1 cellular context compared by ENCODE assay signal in genomic region chr12:54379401-54380201, GRCh38.
TF ChIP-seq lines count a peak whose summit lies in the region.

No MANE protein-coding gene starts in this region.

TF ChIP-seq in H1, 55 proteins besides CTCF, POLR2A, EP300 and RAD21:
- no peak for TF ChIP-seq CBX8 (IDR thresholded peaks at IDR 0.05; ENCODE audit: borderline replicate concordance, low read depth, low read length)
- peak in 1 of 2 experiments; percentile 81; a peak in 1 of 4 replicates for TF ChIP-seq SIN3A (conservative IDR thresholded peaks at IDR 0.05 in 1 of 2, IDR thresholded peaks at IDR 0.05 in 1 of 2; ENCODE audit: low read depth in 1 of 2, low read length in 2 of 2)
- no peak for TF ChIP-seq SAP30 (IDR thresholded peaks at IDR 0.05; ENCODE audit: insufficient read depth, insufficient replicate concordance, low read length)
- 0 out of 2 replicates have a peak, but pooled peaks have one; percentile 12 for TF ChIP-seq TEAD4 (IDR thresholded peaks at IDR 0.05; ENCODE audit: low read depth, low read length)
- no peak for TF ChIP-seq BRCA1 (IDR thresholded peaks at IDR 0.05; ENCODE audit: low read depth, low read length)
- 0 out of 4 replicates have a peak, but pooled peaks of 1 of the 2 experiments have one; percentile 79 for TF ChIP-seq HDAC2 (IDR thresholded peaks at IDR 0.05; ENCODE audit: borderline replicate concordance in 1 of 2, low read depth in 2 of 2, low read length in 2 of 2)
- peak; percentile 69 for TF ChIP-seq CREB1 (IDR thresholded peaks at IDR 0.05)
- TF ChIP-seq EZH2 (IDR thresholded peaks at IDR 0.05; ENCODE audit: low read depth, low read length, severe bottlenecking) = no peak
- TF ChIP-seq RXRA (IDR thresholded peaks at IDR 0.05; ENCODE audit: insufficient read depth, low read depth, low read length) = 0 out of 2 replicates have a peak, but pooled peaks have one; percentile 65
- TF ChIP-seq GTF2F1 (IDR thresholded peaks at IDR 0.05; ENCODE audit: borderline replicate concordance, low read depth, low read length) = peak; percentile 28; the same call in 1 of the 2 replicates
- TF ChIP-seq PHF8 (conservative IDR thresholded peaks at IDR 0.05; ENCODE audit: low read depth, low read length) = no peak
- no peak for TF ChIP-seq KDM5A (IDR thresholded peaks at IDR 0.05; ENCODE audit: low read length)
- peak; percentile 66; the same call in 1 of the 2 replicates for TF ChIP-seq JUND (IDR thresholded peaks at IDR 0.05; ENCODE audit: low read length)
- TF ChIP-seq ZNF274 (IDR thresholded peaks at IDR 0.05; ENCODE audit: borderline replicate concordance, extremely low read depth, low read length) = no peak
- TF ChIP-seq POLR2AphosphoS5 (IDR thresholded peaks at IDR 0.05; ENCODE audit: low read depth, low read length) = no peak
- 0 out of 2 replicates have a peak, but pooled peaks have one; percentile 16 for TF ChIP-seq CEBPB (IDR thresholded peaks at IDR 0.05; ENCODE audit: low read depth, low read length)
- TF ChIP-seq KDM1A (IDR thresholded peaks at IDR 0.05; ENCODE audit: borderline replicate concordance, low read length) = no peak
- no peak for TF ChIP-seq CHD1 (IDR thresholded peaks at IDR 0.05; ENCODE audit: low read depth, low read length)
- TF ChIP-seq CHD7 (IDR thresholded peaks at IDR 0.05; ENCODE audit: insufficient replicate concordance, low read length) = no peak
- 0 out of 2 replicates have a peak, but pooled peaks have one; percentile 34 for TF ChIP-seq E2F6 (IDR thresholded peaks at IDR 0.05)
- TF ChIP-seq KDM4A (IDR thresholded peaks at IDR 0.05; ENCODE audit: low read depth, low read length, severe bottlenecking) = no peak
- peak; percentile 83 for TF ChIP-seq MAX (IDR thresholded peaks at IDR 0.05)
- no peak; the same call in 1 of the 2 replicates for TF ChIP-seq GABPA (IDR thresholded peaks at IDR 0.05; ENCODE audit: borderline replicate concordance, insufficient read depth, low read length)
- TF ChIP-seq TCF12 (IDR thresholded peaks at IDR 0.05; ENCODE audit: low read depth, low read length) = 0 out of 2 replicates have a peak, but pooled peaks have one; percentile 66
- TF ChIP-seq JUN (IDR thresholded peaks at IDR 0.05; ENCODE audit: low read depth, low read length) = no peak
- no peak for TF ChIP-seq SP4 (IDR thresholded peaks at IDR 0.05; ENCODE audit: low read length)
- TF ChIP-seq NRF1 (IDR thresholded peaks at IDR 0.05; ENCODE audit: low read depth, low read length) = no peak
- no peak for TF ChIP-seq FOSL1 (IDR thresholded peaks at IDR 0.05; ENCODE audit: insufficient read depth, low read depth, low read length)
- no peak for TF ChIP-seq RBBP5 (IDR thresholded peaks at IDR 0.05; ENCODE audit: borderline replicate concordance, low read depth, low read length)
- no peak for TF ChIP-seq SIRT6 (IDR thresholded peaks at IDR 0.05; ENCODE audit: low read length)
- peak; percentile 51; the same call in 1 of the 2 replicates for TF ChIP-seq YY1 (IDR thresholded peaks at IDR 0.05; ENCODE audit: low read depth, low read length)
- TF ChIP-seq CBX5 (IDR thresholded peaks at IDR 0.05; ENCODE audit: low read depth, low read length) = no peak
- peak; percentile 46; the same call in 1 of the 2 replicates for TF ChIP-seq EGR1 (IDR thresholded peaks at IDR 0.05; ENCODE audit: borderline replicate concordance, low read depth, low read length)
- no peak for TF ChIP-seq ATF2 (IDR thresholded peaks at IDR 0.05; ENCODE audit: low read length)
- TF ChIP-seq RNF2 (IDR thresholded peaks at IDR 0.05; ENCODE audit: borderline replicate concordance, low read depth, low read length, missing control alignments, poor library complexity, severe bottlenecking) = no peak
- no peak for TF ChIP-seq USF2 (IDR thresholded peaks at IDR 0.05; ENCODE audit: low read length)
- peak; percentile 84 for TF ChIP-seq TAF7 (optimal IDR thresholded peaks at IDR 0.05; ENCODE audit: borderline replicate concordance, low read depth, low read length)
- TF ChIP-seq NANOG (IDR thresholded peaks at IDR 0.05; ENCODE audit: insufficient read depth, low read depth, low read length, poor library complexity, severe bottlenecking) = no peak
- TF ChIP-seq ATF3 (IDR thresholded peaks at IDR 0.05; ENCODE audit: insufficient read depth, low read depth, low read length) = peak; percentile 82
- TF ChIP-seq SRF (IDR thresholded peaks at IDR 0.05; ENCODE audit: low read depth, low read length) = peak; percentile 26; the same call in 1 of the 2 replicates
- TF ChIP-seq BACH1 (IDR thresholded peaks at IDR 0.05; ENCODE audit: low read length) = no peak
- 0 out of 2 replicates have a peak, but pooled peaks have one; percentile 33 for TF ChIP-seq CHD2 (IDR thresholded peaks at IDR 0.05; ENCODE audit: low read length)
- no peak for TF ChIP-seq HDAC6 (IDR thresholded peaks at IDR 0.05; ENCODE audit: low read depth, low read length)
- no peak for TF ChIP-seq MAFK (IDR thresholded peaks at IDR 0.05; ENCODE audit: low read depth, low read length)
- no peak for TF ChIP-seq SIX5 (IDR thresholded peaks at IDR 0.05; ENCODE audit: low read depth, low read length)
- no peak for TF ChIP-seq CTBP2 (IDR thresholded peaks at IDR 0.05; ENCODE audit: borderline replicate concordance, insufficient read depth, insufficient read length, low read length)
- no peak for TF ChIP-seq SP2 (IDR thresholded peaks at IDR 0.05; ENCODE audit: low read length)
- no peak for TF ChIP-seq ASH2L (IDR thresholded peaks at IDR 0.05; ENCODE audit: low read length)
- TF ChIP-seq SUZ12 (IDR thresholded peaks at IDR 0.05; ENCODE audit: low read length) = no peak
- TF ChIP-seq TAF1 (IDR thresholded peaks at IDR 0.05; ENCODE audit: low read depth, low read length) = no peak
- TF ChIP-seq RFX5 (IDR thresholded peaks at IDR 0.05; ENCODE audit: borderline replicate concordance, low read depth, low read length) = no peak
- TF ChIP-seq SP1 (IDR thresholded peaks at IDR 0.05; ENCODE audit: low read depth, low read length) = no peak; the same call in 1 of the 2 replicates
- no peak for TF ChIP-seq BCL11A (IDR thresholded peaks at IDR 0.05; ENCODE audit: low read depth in 2 of 2, low read length in 2 of 2)
- TF ChIP-seq POU5F1 (IDR thresholded peaks at IDR 0.05; ENCODE audit: low read depth, low read length) = no peak
- TF ChIP-seq TBP (IDR thresholded peaks at IDR 0.05; ENCODE audit: low read depth, low read length) = peak; percentile 43; the same call in 1 of the 2 replicates
TF ChIP-seq in H1: peak in this region for 18.
